1 cellular context compared by ENCODE assay signal in genomic region chr20:1266167-1266973, GRCh38.
TF ChIP-seq lines count a peak whose summit lies in the region.

SNPH (plus strand) TSS chr20:1266294; CDS start chr20:1296240, 29,946 bp downstream.

TF ChIP-seq in K562, 482 proteins besides CTCF, POLR2A, EP300 and RAD21 (continued from another document and continues in another):
- TF ChIP-seq MNT (conservative IDR thresholded peaks at IDR 0.05) (0 out of 4 replicates have a peak, but pooled peaks of 1 of the 2 experiments have one; percentile 31), ZNF717 (CRISPR knock-in tag; IDR thresholded peaks at IDR 0.05) (no peak), FOS (IDR thresholded peaks at IDR 0.05; ENCODE audit: extremely low read depth, insufficient read length) (peak; percentile 29), PHF8 (IDR thresholded peaks at IDR 0.05; ENCODE audit: borderline replicate concordance, low read length) (peak; percentile 36; the same call in 1 of the 2 replicates), ZKSCAN8 (CRISPR knock-in tag; IDR thresholded peaks at IDR 0.05) (no peak), DEAF1 (CRISPR knock-in tag; IDR thresholded peaks at IDR 0.05) (no peak), ZNF311 (CRISPR knock-in tag; IDR thresholded peaks at IDR 0.05) (no peak), NR2C2 (CRISPR knock-in tag; IDR thresholded peaks at IDR 0.05) (no peak), NR2C2 (tag; IDR thresholded peaks at IDR 0.05) (no peak), MCM5 (IDR thresholded peaks at IDR 0.05; ENCODE audit: low read depth) (no peak), CCNT2 (IDR thresholded peaks at IDR 0.05; ENCODE audit: borderline replicate concordance, extremely low read depth, insufficient read length, low read depth, low read length) (peak; percentile 24), ZBTB7A (IDR thresholded peaks at IDR 0.05; ENCODE audit: borderline replicate concordance, control insufficient read depth, low read depth, low read length) (peak; percentile 22; the same call in 1 of the 2 replicates), ZNF561 (CRISPR knock-in tag; conservative IDR thresholded peaks at IDR 0.05) (no peak), SMC3 (conservative IDR thresholded peaks at IDR 0.05; ENCODE audit: insufficient read depth, low read depth, low read length) (no peak), ZNF764 (CRISPR knock-in tag; IDR thresholded peaks at IDR 0.05; ENCODE audit: low read depth) (no peak), SIX5 (IDR thresholded peaks at IDR 0.05; ENCODE audit: borderline replicate concordance in 1 of 2, insufficient read depth in 1 of 2, low read depth in 1 of 2, low read length in 2 of 2) (no peak), ATF3 (IDR thresholded peaks at IDR 0.05) (peak; percentile 83), ATF3 (CRISPR knock-in tag; conservative IDR thresholded peaks at IDR 0.05) (no peak), CXXC5 (CRISPR knock-in tag; IDR thresholded peaks at IDR 0.05) (0 out of 2 replicates have a peak, but pooled peaks have one; percentile 0), ZNF24 (IDR thresholded peaks at IDR 0.05) (no peak), FOXK2 (conservative IDR thresholded peaks at IDR 0.05 in 1 of 2, IDR thresholded peaks at IDR 0.05 in 1 of 2; ENCODE audit: low read depth in 2 of 2) (no peak), POLR2AphosphoS2 (IDR thresholded peaks at IDR 0.05; ENCODE audit: low read length) (no peak), CREB3 (tag; conservative IDR thresholded peaks at IDR 0.05; ENCODE audit: low read depth) (no peak), TAF7 (tag; IDR thresholded peaks at IDR 0.05) (no peak), EWSR1 (IDR thresholded peaks at IDR 0.05; ENCODE audit: borderline replicate concordance, low read depth, partially characterized antibody) (no peak), ZBTB26 (CRISPR knock-in tag; IDR thresholded peaks at IDR 0.05) (no peak), ZNF507 (tag; conservative IDR thresholded peaks at IDR 0.05) (no peak), ZNF436 (CRISPR knock-in tag; IDR thresholded peaks at IDR 0.05) (no peak), CEBPB (tag; IDR thresholded peaks at IDR 0.05) (no peak), ARID1B (IDR thresholded peaks at IDR 0.05) (no peak), PREB (CRISPR knock-in tag; IDR thresholded peaks at IDR 0.05) (no peak), MEF2D (tag; conservative IDR thresholded peaks at IDR 0.05; ENCODE audit: low read depth) (no peak), CAMTA2 (CRISPR knock-in tag; conservative IDR thresholded peaks at IDR 0.05) (no peak), ZMIZ1 (IDR thresholded peaks at IDR 0.05; ENCODE audit: low read depth in 2 of 2, low read length in 2 of 2) (no peak), GABPB1 (CRISPR knock-in tag; IDR thresholded peaks at IDR 0.05) (no peak), HDGF (IDR thresholded peaks at IDR 0.05) (no peak), BRF1 (IDR thresholded peaks at IDR 0.05; ENCODE audit: borderline replicate concordance, extremely low read depth, insufficient read length) (no peak), IFI16 (CRISPR knock-in tag; IDR thresholded peaks at IDR 0.05) (no peak), RFX1 (IDR thresholded peaks at IDR 0.05) (no peak), LCOR (CRISPR knock-in tag; IDR thresholded peaks at IDR 0.05) (no peak), CC2D1A (IDR thresholded peaks at IDR 0.05) (no peak), THRB (CRISPR knock-in tag; conservative IDR thresholded peaks at IDR 0.05) (no peak), KLF6 (CRISPR knock-in tag; IDR thresholded peaks at IDR 0.05; ENCODE audit: borderline replicate concordance) (no peak), PYGO2 (tag; IDR thresholded peaks at IDR 0.05) (no peak), MYC (IDR thresholded peaks at IDR 0.05; ENCODE audit: low read depth, low read length) (0 out of 2 replicates have a peak, but pooled peaks have one; percentile 10), MYC (CRISPR knock-in tag; IDR thresholded peaks at IDR 0.05; ENCODE audit: borderline replicate concordance, low read depth) (no peak), PKNOX1 (IDR thresholded peaks at IDR 0.05) (no peak), ZNF707 (CRISPR knock-in tag; conservative IDR thresholded peaks at IDR 0.05) (no peak), CBFA2T2 (conservative IDR thresholded peaks at IDR 0.05) (no peak), MAZ (CRISPR knock-in tag; conservative IDR thresholded peaks at IDR 0.05 in 1 of 2, IDR thresholded peaks at IDR 0.05 in 1 of 2) (peak; percentile 37 to 46; a peak in 2 of 4 replicates), SMARCB1 (IDR thresholded peaks at IDR 0.05; ENCODE audit: insufficient read length, low read depth) (no peak), SMARCA5 (IDR thresholded peaks at IDR 0.05) (no peak), EP400 (IDR thresholded peaks at IDR 0.05) (no peak), E2F6 (IDR thresholded peaks at IDR 0.05; ENCODE audit: borderline replicate concordance in 1 of 2, extremely low read depth in 1 of 2, insufficient read depth in 1 of 2, insufficient read length in 1 of 2, low read depth in 1 of 2, low read length in 1 of 2, poor library complexity in 1 of 2, severe bottlenecking in 1 of 2) (peak in 1 of 2 experiments; percentile 1), NR4A1 (CRISPR knock-in tag; IDR thresholded peaks at IDR 0.05) (no peak), NR4A1 (tag; IDR thresholded peaks at IDR 0.05) (no peak), GABPA (tag; conservative IDR thresholded peaks at IDR 0.05; ENCODE audit: low read depth) (no peak), ZNF224 (CRISPR knock-in tag; IDR thresholded peaks at IDR 0.05) (no peak)
